ENCODE assay signal across 9 cellular contexts in genomic region chr6:71383891-71384489, GRCh38.
A peak's percentile ranks its signal among the peaks of the same experiment; 100 is the strongest.
DNase-seq lines count a peak whose midpoint lies in the region; ATAC-seq, FAIRE-seq and TF ChIP-seq lines count a peak whose summit lies in the region.
"Had no signal": no experiment of that assay in that cellular context is flagged by ENCODE, and none has a peak within 500 bp of the region (broad histone marks: within the 10 kb centered on the region; RNA-seq: fewer than 3 reads in every experiment).

No MANE protein-coding gene starts in this region.

- H3K27ac ChIP-seq in C4-2B = no peak overlapping the region

- FAIRE-seq in H54 (lab: Jason Lieb, UNC) = peak; percentile 45

- TF ChIP-seq POLR2A in H54 (IDR thresholded peaks at IDR 0.05; ENCODE audit: low read depth, low read length) = no peak

- no peak for ATAC-seq in GM18907 (IDR thresholded peaks at IDR 0.05; ENCODE audit: unreplicated experiment)
- ATAC-seq: mucosa of descending colon had no signal

- DNase-seq in H54 (ENCODE audit: insufficient read length, low spot score) (no peak), RPMI8226 (peak; percentile 69), fibroblast of peridontal ligament (ENCODE audit: extremely low read depth) (peak; percentile 89), superior temporal gyrus (ENCODE audit: extremely low spot score) (peak; percentile 84), nucleus accumbens (lab: John Stamatoyannopoulos, UW) (no peak), NCI-H2029 treated with DMSO at 0.1 percent for 48 hours (lab: John Stamatoyannopoulos, UW) (no peak)

- peak; percentile 77 for TF ChIP-seq CTCF in C4-2B (conservative IDR thresholded peaks at IDR 0.05)

Comparison
In these comparisons a context has a peak if more than half of its experiments do, and no peak if none do; other contexts are left out.
1. DNase-seq: peak in RPMI8226 (single experiment), fibroblast of peridontal ligament (single experiment) and superior temporal gyrus (single experiment); none in H54 (single experiment), nucleus accumbens (0 of 56) and NCI-H2029 treated with DMSO at 0.1 percent for 48 hours (single experiment).